1 cellular context compared by ENCODE assay signal in the genomic region with DNA sequence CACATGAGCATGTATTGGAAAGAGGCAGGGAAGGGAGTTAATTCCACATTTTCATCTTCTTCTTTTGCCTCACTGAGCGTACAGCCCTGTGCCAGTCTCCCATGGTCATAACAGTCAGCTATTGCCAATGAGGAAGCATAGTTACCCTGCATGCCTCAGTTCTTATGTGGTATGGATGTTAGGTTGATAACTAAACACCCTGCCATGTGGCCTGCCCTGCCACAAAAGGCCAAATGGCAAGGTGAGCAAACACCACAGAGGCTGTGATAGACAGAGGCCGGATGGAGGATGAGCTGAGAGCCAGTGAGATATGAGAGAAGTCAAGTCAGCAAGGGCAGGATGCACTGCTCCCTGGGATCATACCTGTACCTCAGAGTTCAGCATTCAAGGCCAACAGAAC.
TF ChIP-seq lines count a peak whose summit lies in the region.

No MANE protein-coding gene starts in this region.

TF ChIP-seq in H1, 55 proteins besides CTCF, POLR2A, EP300 and RAD21:
- TF ChIP-seq TEAD4 (IDR thresholded peaks at IDR 0.05; ENCODE audit: low read depth, low read length) (no peak), NANOG (IDR thresholded peaks at IDR 0.05; ENCODE audit: insufficient read depth, low read depth, low read length, poor library complexity, severe bottlenecking) (no peak), SRF (IDR thresholded peaks at IDR 0.05; ENCODE audit: low read depth, low read length) (no peak), SUZ12 (IDR thresholded peaks at IDR 0.05; ENCODE audit: low read length) (no peak), RFX5 (IDR thresholded peaks at IDR 0.05; ENCODE audit: borderline replicate concordance, low read depth, low read length) (no peak), TAF7 (optimal IDR thresholded peaks at IDR 0.05; ENCODE audit: borderline replicate concordance, low read depth, low read length) (no peak), CBX8 (IDR thresholded peaks at IDR 0.05; ENCODE audit: borderline replicate concordance, low read depth, low read length) (no peak), TCF12 (IDR thresholded peaks at IDR 0.05; ENCODE audit: low read depth, low read length) (no peak)
- TF ChIP-seq, protein P1, sequence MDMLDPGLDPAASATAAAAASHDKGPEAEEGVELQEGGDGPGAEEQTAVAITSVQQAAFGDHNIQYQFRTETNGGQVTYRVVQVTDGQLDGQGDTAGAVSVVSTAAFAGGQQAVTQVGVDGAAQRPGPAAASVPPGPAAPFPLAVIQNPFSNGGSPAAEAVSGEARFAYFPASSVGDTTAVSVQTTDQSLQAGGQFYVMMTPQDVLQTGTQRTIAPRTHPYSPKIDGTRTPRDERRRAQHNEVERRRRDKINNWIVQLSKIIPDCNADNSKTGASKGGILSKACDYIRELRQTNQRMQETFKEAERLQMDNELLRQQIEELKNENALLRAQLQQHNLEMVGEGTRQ (IDR thresholded peaks at IDR 0.05; ENCODE audit: low read length) = no peak
TF ChIP-seq in H1: peak in this region for 0.
